Comparison of ENCODE assay signal across 1 cellular context in the genomic region with DNA sequence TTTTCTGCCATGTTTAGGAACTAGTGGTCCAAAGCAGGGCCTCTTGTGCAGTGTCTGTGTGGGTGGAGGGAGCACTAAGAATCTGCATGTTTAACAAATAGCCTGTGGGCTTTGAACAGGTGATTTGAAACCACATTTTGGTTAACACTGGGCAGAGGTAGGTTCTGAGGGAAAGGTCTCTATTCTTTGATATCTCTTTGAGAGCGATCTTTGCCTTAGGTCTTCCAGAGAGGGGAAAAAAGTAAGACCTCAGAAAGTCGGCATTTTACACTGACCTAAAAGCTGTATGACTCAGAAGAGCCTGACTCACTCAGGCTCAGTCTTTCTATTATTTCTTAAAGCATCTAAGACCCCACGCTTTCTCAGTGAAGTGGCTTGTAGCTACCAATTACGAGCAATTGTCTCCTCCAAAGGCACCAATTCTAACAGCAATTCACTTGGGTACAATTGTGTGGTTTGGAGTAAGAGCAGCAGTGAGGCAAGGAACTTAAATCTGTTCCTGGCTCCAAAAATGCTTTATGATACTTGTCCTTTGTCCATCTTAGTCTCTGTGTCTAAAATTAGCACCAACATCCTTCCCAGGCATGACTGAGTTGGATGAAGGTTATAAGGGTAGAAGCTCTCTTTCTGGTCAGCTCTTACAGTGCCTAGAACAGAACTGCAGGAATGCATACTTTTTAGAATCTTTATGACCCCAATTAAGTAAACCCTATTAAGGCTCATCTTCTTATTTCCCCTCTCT.
TF ChIP-seq lines count a peak whose summit lies in the region.

No MANE protein-coding gene starts in this region.

TF ChIP-seq in GM23338, 12 proteins besides CTCF, POLR2A, EP300 and RAD21 (continued from another document):
- TF ChIP-seq, protein P1, sequence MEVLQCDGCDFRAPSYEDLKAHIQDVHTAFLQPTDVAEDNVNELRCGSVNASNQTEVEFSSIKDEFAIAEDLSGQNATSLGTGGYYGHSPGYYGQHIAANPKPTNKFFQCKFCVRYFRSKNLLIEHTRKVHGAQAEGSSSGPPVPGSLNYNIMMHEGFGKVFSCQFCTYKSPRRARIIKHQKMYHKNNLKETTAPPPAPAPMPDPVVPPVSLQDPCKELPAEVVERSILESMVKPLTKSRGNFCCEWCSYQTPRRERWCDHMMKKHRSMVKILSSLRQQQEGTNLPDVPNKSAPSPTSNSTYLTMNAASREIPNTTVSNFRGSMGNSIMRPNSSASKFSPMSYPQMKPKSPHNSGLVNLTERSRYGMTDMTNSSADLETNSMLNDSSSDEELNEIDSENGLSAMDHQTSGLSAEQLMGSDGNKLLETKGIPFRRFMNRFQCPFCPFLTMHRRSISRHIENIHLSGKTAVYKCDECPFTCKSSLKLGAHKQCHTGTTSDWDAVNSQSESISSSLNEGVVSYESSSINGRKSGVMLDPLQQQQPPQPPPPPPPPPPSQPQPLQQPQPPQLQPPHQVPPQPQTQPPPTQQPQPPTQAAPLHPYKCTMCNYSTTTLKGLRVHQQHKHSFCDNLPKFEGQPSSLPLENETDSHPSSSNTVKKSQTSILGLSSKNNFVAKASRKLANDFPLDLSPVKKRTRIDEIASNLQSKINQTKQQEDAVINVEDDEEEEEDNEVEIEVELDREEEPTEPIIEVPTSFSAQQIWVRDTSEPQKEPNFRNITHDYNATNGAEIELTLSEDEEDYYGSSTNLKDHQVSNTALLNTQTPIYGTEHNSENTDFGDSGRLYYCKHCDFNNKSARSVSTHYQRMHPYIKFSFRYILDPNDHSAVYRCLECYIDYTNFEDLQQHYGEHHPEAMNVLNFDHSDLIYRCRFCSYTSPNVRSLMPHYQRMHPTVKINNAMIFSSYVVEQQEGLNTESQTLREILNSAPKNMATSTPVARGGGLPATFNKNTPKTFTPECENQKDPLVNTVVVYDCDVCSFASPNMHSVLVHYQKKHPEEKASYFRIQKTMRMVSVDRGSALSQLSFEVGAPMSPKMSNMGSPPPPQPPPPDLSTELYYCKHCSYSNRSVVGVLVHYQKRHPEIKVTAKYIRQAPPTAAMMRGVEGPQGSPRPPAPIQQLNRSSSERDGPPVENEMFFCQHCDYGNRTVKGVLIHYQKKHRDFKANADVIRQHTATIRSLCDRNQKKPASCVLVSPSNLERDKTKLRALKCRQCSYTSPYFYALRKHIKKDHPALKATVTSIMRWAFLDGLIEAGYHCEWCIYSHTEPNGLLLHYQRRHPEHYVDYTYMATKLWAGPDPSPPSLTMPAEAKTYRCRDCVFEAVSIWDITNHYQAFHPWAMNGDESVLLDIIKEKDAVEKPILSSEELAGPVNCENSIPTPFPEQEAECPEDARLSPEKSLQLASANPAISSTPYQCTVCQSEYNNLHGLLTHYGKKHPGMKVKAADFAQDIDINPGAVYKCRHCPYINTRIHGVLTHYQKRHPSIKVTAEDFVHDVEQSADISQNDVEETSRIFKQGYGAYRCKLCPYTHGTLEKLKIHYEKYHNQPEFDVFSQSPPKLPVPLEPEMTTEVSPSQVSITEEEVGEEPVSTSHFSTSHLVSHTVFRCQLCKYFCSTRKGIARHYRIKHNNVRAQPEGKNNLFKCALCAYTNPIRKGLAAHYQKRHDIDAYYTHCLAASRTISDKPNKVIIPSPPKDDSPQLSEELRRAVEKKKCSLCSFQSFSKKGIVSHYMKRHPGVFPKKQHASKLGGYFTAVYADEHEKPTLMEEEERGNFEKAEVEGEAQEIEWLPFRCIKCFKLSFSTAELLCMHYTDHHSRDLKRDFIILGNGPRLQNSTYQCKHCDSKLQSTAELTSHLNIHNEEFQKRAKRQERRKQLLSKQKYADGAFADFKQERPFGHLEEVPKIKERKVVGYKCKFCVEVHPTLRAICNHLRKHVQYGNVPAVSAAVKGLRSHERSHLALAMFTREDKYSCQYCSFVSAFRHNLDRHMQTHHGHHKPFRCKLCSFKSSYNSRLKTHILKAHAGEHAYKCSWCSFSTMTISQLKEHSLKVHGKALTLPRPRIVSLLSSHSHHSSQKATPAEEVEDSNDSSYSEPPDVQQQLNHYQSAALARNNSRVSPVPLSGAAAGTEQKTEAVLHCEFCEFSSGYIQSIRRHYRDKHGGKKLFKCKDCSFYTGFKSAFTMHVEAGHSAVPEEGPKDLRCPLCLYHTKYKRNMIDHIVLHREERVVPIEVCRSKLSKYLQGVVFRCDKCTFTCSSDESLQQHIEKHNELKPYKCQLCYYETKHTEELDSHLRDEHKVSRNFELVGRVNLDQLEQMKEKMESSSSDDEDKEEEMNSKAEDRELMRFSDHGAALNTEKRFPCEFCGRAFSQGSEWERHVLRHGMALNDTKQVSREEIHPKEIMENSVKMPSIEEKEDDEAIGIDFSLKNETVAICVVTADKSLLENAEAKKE (CRISPR knock-in tag; IDR thresholded peaks at IDR 0.05) = no peak
- TF ChIP-seq EZH2phosphoT487 (IDR thresholded peaks at IDR 0.05; ENCODE audit: unreplicated experiment) (no peak), NANOG (IDR thresholded peaks at IDR 0.05; ENCODE audit: borderline replicate concordance) (no peak)
- TF ChIP-seq, protein P2, sequence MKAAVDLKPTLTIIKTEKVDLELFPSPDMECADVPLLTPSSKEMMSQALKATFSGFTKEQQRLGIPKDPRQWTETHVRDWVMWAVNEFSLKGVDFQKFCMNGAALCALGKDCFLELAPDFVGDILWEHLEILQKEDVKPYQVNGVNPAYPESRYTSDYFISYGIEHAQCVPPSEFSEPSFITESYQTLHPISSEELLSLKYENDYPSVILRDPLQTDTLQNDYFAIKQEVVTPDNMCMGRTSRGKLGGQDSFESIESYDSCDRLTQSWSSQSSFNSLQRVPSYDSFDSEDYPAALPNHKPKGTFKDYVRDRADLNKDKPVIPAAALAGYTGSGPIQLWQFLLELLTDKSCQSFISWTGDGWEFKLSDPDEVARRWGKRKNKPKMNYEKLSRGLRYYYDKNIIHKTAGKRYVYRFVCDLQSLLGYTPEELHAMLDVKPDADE (IDR thresholded peaks at IDR 0.05) = no peak
